ENCODE assay signal across 9 cellular contexts in the genomic region with DNA sequence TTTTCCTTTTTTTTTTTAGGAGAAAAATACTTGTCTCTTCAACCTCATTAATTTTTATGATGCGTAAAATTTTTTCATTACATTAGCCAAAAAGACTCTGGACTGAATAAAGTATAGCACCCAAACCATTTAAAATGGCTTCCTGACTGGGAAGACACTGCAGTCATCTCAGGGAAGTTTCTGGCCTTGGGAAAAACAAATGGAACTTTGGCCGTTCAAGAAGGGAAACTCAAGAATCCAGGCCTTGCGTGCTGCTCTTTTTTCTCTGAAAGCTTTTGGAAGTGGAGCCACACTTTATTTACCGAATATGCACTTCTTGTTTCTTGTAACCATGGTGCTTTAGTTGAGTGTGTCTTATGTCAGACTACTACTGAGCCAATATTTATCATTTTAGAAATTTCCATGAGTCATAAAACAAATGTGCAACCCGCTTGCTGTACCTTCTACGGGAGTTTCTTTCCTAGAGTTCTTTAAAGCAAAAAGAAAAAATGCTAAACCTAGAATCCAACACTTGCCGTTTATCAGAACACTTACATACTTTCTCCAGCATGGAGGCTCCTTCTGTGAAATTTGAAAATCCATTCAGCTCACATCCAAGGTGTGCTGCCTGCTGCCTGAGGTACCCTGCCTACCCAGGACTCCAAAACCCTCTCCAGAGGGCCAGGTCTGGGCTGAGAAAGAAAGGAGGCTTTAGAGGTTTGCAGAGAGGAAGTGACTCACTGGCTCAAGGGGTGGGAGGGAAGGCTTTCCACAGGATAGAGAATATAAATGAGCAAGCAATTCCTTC. TPM values are rescaled to one million over a fixed set of nuclear protein-coding genes. Genes with fewer than 3 reads are reported as not detected.
DNase-seq lines count a peak whose midpoint lies in the region; ATAC-seq and TF ChIP-seq lines count a peak whose summit lies in the region.
"Had no signal": no experiment of that assay in that cellular context is flagged by ENCODE, and none has a peak within 500 bp of the region (broad histone marks: within the 10 kb centered on the region; RNA-seq: fewer than 3 reads in every experiment).

No MANE protein-coding gene starts in this region.

- H3K4me1 ChIP-seq in Panc1 (ENCODE audit: control insufficient read depth, insufficient read depth, low read length) (peaks cover 60% of the 10 kb centered on the region), right lobe of liver (peaks cover 0 to 11% (median 2%) of the 10 kb centered on the region in 4 donors), upper lobe of right lung (peaks cover 30% of the 10 kb centered on the region)

- H3K4me3 ChIP-seq in Panc1 (ENCODE audit: low read depth in 2 of 2, low read length in 2 of 2): peak overlapping the region; percentile 33 to 45
- peak overlapping the region in 1 of 2 donors; percentile 40 for H3K4me3 ChIP-seq in cardiac fibroblast (replicated peaks in 1 of 2; ENCODE audit: low read depth in 2 of 2, low read length in 2 of 2)
- no peak overlapping the region for H3K4me3 ChIP-seq in right lobe of liver
- peak overlapping the region; percentile 19 for H3K4me3 ChIP-seq in upper lobe of right lung
- H3K4me3 ChIP-seq: cardiac muscle cell had no signal

- H3K36me3 ChIP-seq in Panc1 (ENCODE audit: control insufficient read depth, insufficient read depth, low read length) (no peaks in the 10 kb centered on the region; the same call in 1 of the 2 replicates), right lobe of liver (no peaks in the 10 kb centered on the region), upper lobe of right lung (no peaks in the 10 kb centered on the region)
- H3K36me3 ChIP-seq: cardiac muscle cell had no signal

- CTCF ChIA-PET in Panc1 (lab: Charles Lee): interaction anchor here (0.7 kb wide), 1 partner anchor 44 kb away, joined by 3 read pairs; no protein-coding TSS in a partner anchor

- no peak for TF ChIP-seq POLR2A in right lobe of liver (IDR thresholded peaks at IDR 0.05)

- H3K27ac ChIP-seq in Panc1 (ENCODE audit: low read length): peak overlapping the region; percentile 100
- H3K27ac ChIP-seq in right lobe of liver: peak overlapping the region; percentile 0 to 38 (median 13)
- H3K27ac ChIP-seq in upper lobe of right lung: peak overlapping the region; percentile 96
- H3K27ac ChIP-seq: cardiac muscle cell had no signal

- H3K27me3 ChIP-seq in Panc1 (ENCODE audit: control insufficient read depth, insufficient read depth, low read length) (no peaks in the 10 kb centered on the region), right lobe of liver (no peaks in the 10 kb centered on the region), upper lobe of right lung (no peaks in the 10 kb centered on the region)
- H3K27me3 ChIP-seq: cardiac muscle cell had no signal

- no peak for TF ChIP-seq CTCF in Panc1 (IDR thresholded peaks at IDR 0.05)
- TF ChIP-seq CTCF in cardiac fibroblast (IDR thresholded peaks at IDR 0.05; ENCODE audit: low read depth, low read length): no peak
- TF ChIP-seq CTCF in right lobe of liver (IDR thresholded peaks at IDR 0.05): no peak
- TF ChIP-seq CTCF in upper lobe of right lung (IDR thresholded peaks at IDR 0.05): no peak

- WGBS in right lobe of liver (ENCODE audit: insufficient coverage, low coverage, low lambda C conversion rate, missing lambda C conversion rate): 60% methylated on average over 7 of the region's 7 CpGs

- intact Hi-C loops in Panc1 (cut with micrococcal nuclease; ENCODE audit: unreplicated experiment) (no loop called here), right lobe of liver (cut with DNase I) (no loop called here), upper lobe of right lung (cut with DNase I) (no loop called here)

- in situ Hi-C loops in Panc1 (cut with HindIII; ENCODE audit: low pct_unique_long_range_greater_than_20kb, low sequenced_read_pairs): no loop called here

- ATAC-seq in Panc1 (peak; percentile 92), right lobe of liver (peak; percentile 24 to 66 (median 58)), upper lobe of right lung (peak; percentile 79), GM21447 (IDR thresholded peaks at IDR 0.05; ENCODE audit: unreplicated experiment) (no peak)

- POLR2A ChIA-PET in Panc1 (lab: Charles Lee): interaction anchor here (0.7 to 3.6 kb wide), 4 partner anchors 8 to 15 kb away, joined by 3 to 36 read pairs (median 4); a partner anchor contains a TSS

- peak; percentile 14 to 16 for DNase-seq in activated CD4-positive, alpha-beta T cell treated with anti-CD3 and anti-CD28 coated beads for 4 hours
- no peak for DNase-seq in activated CD4-positive, alpha-beta T cell treated with anti-CD3 and anti-CD28 coated beads for 1 hour
- peak; percentile 96 for DNase-seq in Panc1 (ENCODE audit: low read depth, low spot score)
- DNase-seq in cardiac fibroblast (ENCODE audit: low read depth in 2 of 2): peak; percentile 91 to 94
- DNase-seq in right lobe of liver: peak in 1 of 3 donors; percentile 25
- DNase-seq in upper lobe of right lung: no peak
- no peak for DNase-seq in middle frontal gyrus (ENCODE audit: extremely low spot score, low spot score)

- H3K9me3 ChIP-seq in Panc1 (ENCODE audit: control insufficient read depth, insufficient read depth, low read depth, low read length) (no peaks in the 10 kb centered on the region), right lobe of liver (no peaks in the 10 kb centered on the region), upper lobe of right lung (no peaks in the 10 kb centered on the region)

- TSS peak; percentile 90 for BruUV-seq in Panc1 (replicated peaks; lab: Mats Ljungman, UMichigan)

RNA-seq across cellular contexts. Expression of a gene that starts 11.5 kb away (rescaled TPM):
- total RNA-seq in Panc1 (2021; ENCODE audit: unreplicated experiment) (412 TPM), right lobe of liver (10 to 100 TPM; 65.8 to 94.4 (median 86.9) TPM), upper lobe of right lung (463 TPM)
- 381 TPM for polyA plus RNA-seq in Panc1 (2012; ENCODE audit: insufficient read length)

RNA-seq across cellular contexts. Expression of a gene that starts 27.2 kb away (rescaled TPM):
- total RNA-seq in Panc1 (2021; ENCODE audit: unreplicated experiment) (6.9 TPM), right lobe of liver (under 1 TPM; 0.16 to 0.68 (median 0.25) TPM), upper lobe of right lung (2.7 TPM)
- polyA plus RNA-seq in Panc1 (2012; ENCODE audit: insufficient read length): 5.2 TPM

Comparison
In these comparisons a context has a peak if more than half of its experiments do, and no peak if none do; other contexts are left out.
1. DNase-seq: peak in activated CD4-positive, alpha-beta T cell treated with anti-CD3 and anti-CD28 coated beads for 4 hours (2 of 2), Panc1 (single experiment) and cardiac fibroblast (2 of 2); none in activated CD4-positive, alpha-beta T cell treated with anti-CD3 and anti-CD28 coated beads for 1 hour (single experiment), upper lobe of right lung (single experiment) and middle frontal gyrus (single experiment).
2. H3K27ac ChIP-seq: peak in every context shown above with its lines; median percentile 100 in Panc1; 96 in upper lobe of right lung; 13 in right lobe of liver.
3. H3K4me3 ChIP-seq: peak in Panc1 (2 of 2) and upper lobe of right lung (single experiment); none in right lobe of liver (0 of 3).